14 cellular contexts compared by ENCODE assay signal in the genomic region with DNA sequence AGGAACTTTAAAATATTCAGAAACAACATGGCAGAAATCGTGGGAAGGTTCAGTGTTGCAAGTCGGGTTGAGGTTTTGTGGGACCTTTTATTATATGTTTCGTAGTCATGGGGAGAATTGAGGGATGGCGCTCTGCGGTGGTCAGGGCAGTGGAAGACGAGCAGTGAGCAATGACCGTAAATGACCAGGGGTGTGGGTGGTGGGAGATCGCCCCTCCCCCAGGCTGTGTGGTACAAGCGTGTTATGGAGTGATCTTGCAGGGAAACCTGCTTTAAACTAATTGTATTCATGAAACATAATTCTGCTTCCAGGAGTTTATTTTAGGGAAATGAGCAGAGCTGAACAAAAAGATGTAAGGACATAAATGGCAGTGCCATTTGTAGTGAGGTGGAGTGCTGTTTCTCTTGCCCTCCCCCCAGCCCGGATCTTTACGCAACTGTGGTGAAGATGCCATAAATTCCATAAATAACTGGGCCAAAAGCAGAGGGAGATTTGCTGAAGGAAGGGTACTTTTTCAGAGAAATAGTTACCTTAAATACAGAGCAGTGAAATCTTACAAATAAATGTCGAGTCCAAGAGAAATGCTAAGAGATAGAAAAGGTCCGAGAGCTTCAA. TPM values are rescaled to one million over a fixed set of nuclear protein-coding genes. Genes with fewer than 3 reads are reported as not detected.
DNase-seq lines count a peak whose midpoint lies in the region; ATAC-seq and TF ChIP-seq lines count a peak whose summit lies in the region.
"Had no signal": no experiment of that assay in that cellular context is flagged by ENCODE, and none has a peak within 500 bp of the region (broad histone marks: within the 10 kb centered on the region; RNA-seq: fewer than 3 reads in every experiment).

No MANE protein-coding gene starts in this region.

- H3K9me3 Mint-ChIP-seq in GM23338: peaks cover 3% of the 10 kb centered on the region; the same call in 2 of the 3 replicates

- H3K4me3 ChIP-seq in GM23338: peak overlapping the region; percentile 21; the same call in 1 of the 2 replicates
- H3K4me3 ChIP-seq in PC-9: no peak overlapping the region
- H3K4me3 ChIP-seq in fibroblast of mammary gland (ENCODE audit: control insufficient read depth, low read depth, low read length): no peak overlapping the region
- no peak overlapping the region for H3K4me3 ChIP-seq in skeletal muscle cell (ENCODE audit: low read depth, low read length)
- H3K4me3 ChIP-seq in uterus: no peak overlapping the region
- H3K4me3 ChIP-seq: vagina had no signal

- BruUV-seq in PC-9 (replicated peaks; lab: Mats Ljungman, UMichigan): no TSS peak

- H3K27me3 ChIP-seq in GM23338 (ENCODE audit: insufficient read depth) (no peaks in the 10 kb centered on the region), PC-9 (ENCODE audit: insufficient read depth, low read depth) (no peaks in the 10 kb centered on the region), uterus (no peaks in the 10 kb centered on the region)
- H3K27me3 ChIP-seq: vagina had no signal

- H3K36me3 ChIP-seq in GM23338 (ENCODE audit: insufficient read depth): no peaks in the 10 kb centered on the region
- H3K36me3 ChIP-seq in PC-9 (ENCODE audit: low read depth): no peaks in the 10 kb centered on the region
- H3K36me3 ChIP-seq in uterus: no peaks in the 10 kb centered on the region
- H3K36me3 ChIP-seq: vagina had no signal

- H4K20me1 ChIP-seq in GM23338 (replicated peaks; ENCODE audit: insufficient read depth): no peaks in the 10 kb centered on the region
- no peaks in the 10 kb centered on the region for H4K20me1 ChIP-seq in PC-9 (ENCODE audit: insufficient read depth)

- TF ChIP-seq CTCF in GM23338 (conservative IDR thresholded peaks at IDR 0.05; ENCODE audit: low read depth in 2 of 2): no peak
- no peak for TF ChIP-seq CTCF in PC-9 (conservative IDR thresholded peaks at IDR 0.05)
- no peak for TF ChIP-seq CTCF in fibroblast of mammary gland (conservative IDR thresholded peaks at IDR 0.05; ENCODE audit: control insufficient read depth, insufficient read depth, low read depth, low read length)
- no peak for TF ChIP-seq CTCF in uterus (IDR thresholded peaks at IDR 0.05)

- H3F3A ChIP-seq in GM23338 (replicated peaks; ENCODE audit: low read depth) (no peaks in the 10 kb centered on the region), PC-9 (ENCODE audit: insufficient read depth, low read depth) (peaks cover 14% of the 10 kb centered on the region; the same call in 1 of the 2 replicates)

- H3K4me1 ChIP-seq in GM23338 (ENCODE audit: insufficient read depth) (peaks cover 22% of the 10 kb centered on the region), PC-9 (replicated peaks; ENCODE audit: insufficient read depth) (peaks cover 28% of the 10 kb centered on the region), uterus (no peaks in the 10 kb centered on the region)
- H3K4me1 ChIP-seq: parathyroid adenoma, vagina had no signal

- intact Hi-C loops in PC-9 (cut with micrococcal nuclease; ENCODE audit: unreplicated experiment) (no loop called here), cardiac septum (cut with DNase I) (no loop called here), head of caudate nucleus (cut with DNase I) (no loop called here), uterus (cut with DNase I; ENCODE audit: low total_unique reads) (no loop called here)

- H3K4me1 Mint-ChIP-seq in GM23338: peaks cover 26% of the 10 kb centered on the region

- no peaks in the 10 kb centered on the region for H3K9me2 ChIP-seq in GM23338 (ENCODE audit: insufficient read depth)
- no peaks in the 10 kb centered on the region; the same call in 1 of the 2 replicates for H3K9me2 ChIP-seq in PC-9 (ENCODE audit: insufficient read depth)

- H3K9me3 ChIP-seq in PC-9 (ENCODE audit: insufficient read depth, low read depth): no peaks in the 10 kb centered on the region
- H3K9me3 ChIP-seq in uterus: no peaks in the 10 kb centered on the region
- H3K9me3 ChIP-seq: vagina had no signal

- no peak overlapping the region for H2AFZ ChIP-seq in GM23338
- H2AFZ ChIP-seq in PC-9: no peak overlapping the region
- H2AFZ ChIP-seq: parathyroid adenoma had no signal

- no peak for TF ChIP-seq POLR2A in uterus (IDR thresholded peaks at IDR 0.05)

- POLR2A ChIA-PET in PC-9 (lab: Charles Lee; ENCODE audit: unreplicated experiment): no interaction called here

- peak overlapping the region; percentile 79 for H3K27ac ChIP-seq in GM23338 (ENCODE audit: low read depth)
- 0 out of 2 replicates have a peak overlapping the region, but pooled peaks have one; percentile 27 for H3K27ac ChIP-seq in PC-9
- no peak overlapping the region for H3K27ac ChIP-seq in uterus
- H3K27ac ChIP-seq: parathyroid adenoma, vagina had no signal

- H3K79me2 ChIP-seq in GM23338 (replicated peaks; ENCODE audit: insufficient read depth) (no peaks in the 10 kb centered on the region), PC-9 (ENCODE audit: low read depth) (no peaks in the 10 kb centered on the region)
- H3K79me2 ChIP-seq: parathyroid adenoma had no signal

- no peaks in the 10 kb centered on the region for H3K27me3 Mint-ChIP-seq in GM23338 (ENCODE audit: insufficient read depth, low read depth, poor library complexity)

- H3K4me2 ChIP-seq in GM23338: 0 out of 2 replicates have a peak overlapping the region, but pooled peaks have one; percentile 49
- H3K4me2 ChIP-seq in PC-9: peak overlapping the region; percentile 54

- CTCF ChIA-PET in PC-9 (lab: Charles Lee): no interaction called here

- H3K36me3 Mint-ChIP-seq in GM23338 (ENCODE audit: low read depth): peaks cover 18% of the 10 kb centered on the region

- DNase-seq in GM23338 (ENCODE audit: low spot score): peak; percentile 11
- no peak for DNase-seq in PC-9
- DNase-seq in fibroblast of mammary gland (ENCODE audit: low read depth): peak; percentile 23
- DNase-seq in skeletal muscle cell (ENCODE audit: low read depth): peak; percentile 7
- no peak for DNase-seq in cardiac septum (ENCODE audit: low spot score)
- DNase-seq in head of caudate nucleus: no peak
- no peak for DNase-seq in SW 1271 (lab: John Stamatoyannopoulos, UW)
- no peak for DNase-seq in uterus
- DNase-seq: dermis blood vessel endothelial cell, KG1, NCI-H82 had no signal

- no peak for ATAC-seq in GM23338

- no peak overlapping the region; the same call in 2 of the 3 replicates for H3K4me3 Mint-ChIP-seq in GM23338

- H3K27ac Mint-ChIP-seq in GM23338: peak overlapping the region; percentile 90
- H3K27ac Mint-ChIP-seq: activated T-helper 2 cell treated with anti-CD3 and anti-CD28 coated beads, Interferon-gamma antibody, Interleukin-2, Interleukin-4, amounts not matched to agents 10 μg/mL and 5 μg/mL and 100 μg/mL, durations not matched to agents 14 hours and 24 hours and 36 hours had no signal

TF ChIP-seq in GM23338, 12 proteins besides CTCF, POLR2A, EP300 and RAD21 (continues in another document):
- no peak for TF ChIP-seq ETS1 (IDR thresholded peaks at IDR 0.05)
- TF ChIP-seq EZH2phosphoT487 (IDR thresholded peaks at IDR 0.05; ENCODE audit: unreplicated experiment): no peak
- no peak for TF ChIP-seq ZNF331 (CRISPR knock-in tag; IDR thresholded peaks at IDR 0.05; ENCODE audit: low read depth)
- no peak for TF ChIP-seq STAT1 (IDR thresholded peaks at IDR 0.05; ENCODE audit: unreplicated experiment)
- TF ChIP-seq JUNB (IDR thresholded peaks at IDR 0.05; ENCODE audit: unreplicated experiment): no peak
- TF ChIP-seq CREB1 (CRISPR knock-in tag; IDR thresholded peaks at IDR 0.05; ENCODE audit: low read depth): no peak

RNA-seq across cellular contexts. Expression of gene GYG2, which starts 20.2 kb away (rescaled TPM):
- total RNA-seq in GM23338 (2014; rRNA removed; shearing (Covaris generic)): 47.0 and 63.8 TPM in 2 replicates
- polyA plus RNA-seq in GM23338 (2016; fragmentation: Nextera tagmentation; extraction: Ambion mirVana): 15.6 and 17.6 TPM in 2 replicates
- total RNA-seq in PC-9 (2021) (1.7 and 2.0 TPM in 2 replicates), cardiac septum (1.3 TPM), uterus (1 to 10 TPM in 3 of 4 donors, not detected in 1; 1.0 to 9.6 (median 2.4) TPM)
- total RNA-seq: activated T-helper 2 cell treated with anti-CD3 and anti-CD28 coated beads, Interferon-gamma antibody, Interleukin-2, Interleukin-4, amounts not matched to agents 10 μg/mL and 5 μg/mL and 100 μg/mL, durations not matched to agents 14 hours and 24 hours and 36 hours had no signal

Comparison
In these comparisons a context has a peak if more than half of its experiments do, and no peak if none do; other contexts are left out.
1. DNase-seq: peak in GM23338 (single experiment), fibroblast of mammary gland (single experiment) and skeletal muscle cell (single experiment); none in PC-9 (0 of 2), cardiac septum (single experiment), head of caudate nucleus (0 of 42), SW 1271 (0 of 2) and uterus (0 of 2).
2. H3K27ac ChIP-seq: peak in GM23338 (single experiment) and PC-9 (single experiment); none in uterus (0 of 2).